27 cellular contexts compared by ENCODE assay signal in genomic region chr2:86240251-86240650, GRCh38.
"Had no signal": no experiment of that assay in that cellular context is flagged by ENCODE, and none has a peak within 500 bp of the region (broad histone marks: within the 10 kb centered on the region; RNA-seq: fewer than 3 reads in every experiment).

No MANE protein-coding gene starts in this region.

- H3K36me3 ChIP-seq: ascending aorta, Peyer's patch, SJCRH30 had no signal

- H3K27me3 ChIP-seq: ascending aorta, body of pancreas, Peyer's patch had no signal

- H3K36me3 Mint-ChIP-seq: activated naive CD4-positive, alpha-beta T cell treated with anti-CD3 and anti-CD28 coated beads, Interleukin-2, amount 50 U/mL, for 72 hours had no signal

- DNase-seq: activated CD4-positive, alpha-beta T cell treated with anti-CD3 and anti-CD28 coated beads, Interleukin-2, amount 50 U/mL, for 1 hour; activated CD4-positive, CD25-positive, alpha-beta regulatory T cell; activated CD8-positive, alpha-beta memory T cell treated with anti-CD3 and anti-CD28 coated beads, Interleukin-2, amount 50 U/mL, for 4 hours; activated CD8-positive, alpha-beta T cell treated with anti-CD3 and anti-CD28 coated beads for 36 hours; activated effector memory CD4-positive, alpha-beta T cell treated with Interleukin-2 at 50 U/mL for 16 hours; activated naive CD4-positive, alpha-beta T cell treated with Interleukin-2 at 50 U/mL for 16 hours; activated naive CD8-positive, alpha-beta T cell treated with anti-CD3 and anti-CD28 coated beads, Interleukin-2, amount 50 U/mL, for 24 hours; activated T-cell treated with anti-CD3 and anti-CD28 coated beads, Interleukin-2, amount 50 U/mL, for 1 hour; amniotic stem cell; body of pancreas; KG1; NCI-H1048; NCI-H146; NCI-H187 treated with DMSO at 0.1 percent for 48 hours; NCI-H2171 treated with DMSO at 0.1 percent for 48 hours; NCI-H226; NCI-H526; NCI-H82; Peyer's patch; Right ventricle myocardium superior; SJCRH30; SK-N-SH; T-helper 1 cell had no signal

- H3K4me3 Mint-ChIP-seq: activated CD8-positive, alpha-beta T cell treated with anti-CD3 and anti-CD28 coated beads for 36 hours; activated naive CD8-positive, alpha-beta T cell treated with anti-CD3 and anti-CD28 coated beads, Interleukin-2, amount 50 U/mL, for 24 hours had no signal

- H3K4me2 ChIP-seq: SK-N-SH had no signal

- ATAC-seq: activated CD8-positive, alpha-beta T cell treated with anti-CD3 and anti-CD28 coated beads for 36 hours; activated naive CD4-positive, alpha-beta T cell treated with anti-CD3 and anti-CD28 coated beads, Interleukin-2, amount 50 U/mL, for 72 hours; activated naive CD8-positive, alpha-beta T cell treated with anti-CD3 and anti-CD28 coated beads, Interleukin-2, amount 50 U/mL, for 24 hours; body of pancreas had no signal

- H3K9me3 Mint-ChIP-seq: activated CD8-positive, alpha-beta T cell treated with anti-CD3 and anti-CD28 coated beads for 36 hours; activated naive CD4-positive, alpha-beta T cell treated with anti-CD3 and anti-CD28 coated beads, Interleukin-2, amount 50 U/mL, for 72 hours; activated naive CD8-positive, alpha-beta T cell treated with anti-CD3 and anti-CD28 coated beads, Interleukin-2, amount 50 U/mL, for 24 hours had no signal

- H3K27me3 Mint-ChIP-seq: activated naive CD8-positive, alpha-beta T cell treated with anti-CD3 and anti-CD28 coated beads, Interleukin-2, amount 50 U/mL, for 24 hours had no signal

- H3K4me1 ChIP-seq: SJCRH30 had no signal

- H3K9me3 ChIP-seq: ascending aorta, body of pancreas, Peyer's patch, SJCRH30, SK-N-SH had no signal

- H3K9ac ChIP-seq: SK-N-SH had no signal

- FAIRE-seq: bronchial epithelial cell had no signal

- H3K4me3 ChIP-seq: ascending aorta, body of pancreas, Peyer's patch, SJCRH30 had no signal

- H3K27ac Mint-ChIP-seq: activated CD8-positive, alpha-beta T cell treated with anti-CD3 and anti-CD28 coated beads for 36 hours; activated naive CD4-positive, alpha-beta T cell treated with anti-CD3 and anti-CD28 coated beads, Interleukin-2, amount 50 U/mL, for 72 hours; activated naive CD8-positive, alpha-beta T cell treated with anti-CD3 and anti-CD28 coated beads, Interleukin-2, amount 50 U/mL, for 24 hours had no signal

- H3K27ac ChIP-seq: ascending aorta, body of pancreas, Peyer's patch, RWPE1, SJCRH30 had no signal
